8 cellular contexts compared by ENCODE assay signal in the genomic region with DNA sequence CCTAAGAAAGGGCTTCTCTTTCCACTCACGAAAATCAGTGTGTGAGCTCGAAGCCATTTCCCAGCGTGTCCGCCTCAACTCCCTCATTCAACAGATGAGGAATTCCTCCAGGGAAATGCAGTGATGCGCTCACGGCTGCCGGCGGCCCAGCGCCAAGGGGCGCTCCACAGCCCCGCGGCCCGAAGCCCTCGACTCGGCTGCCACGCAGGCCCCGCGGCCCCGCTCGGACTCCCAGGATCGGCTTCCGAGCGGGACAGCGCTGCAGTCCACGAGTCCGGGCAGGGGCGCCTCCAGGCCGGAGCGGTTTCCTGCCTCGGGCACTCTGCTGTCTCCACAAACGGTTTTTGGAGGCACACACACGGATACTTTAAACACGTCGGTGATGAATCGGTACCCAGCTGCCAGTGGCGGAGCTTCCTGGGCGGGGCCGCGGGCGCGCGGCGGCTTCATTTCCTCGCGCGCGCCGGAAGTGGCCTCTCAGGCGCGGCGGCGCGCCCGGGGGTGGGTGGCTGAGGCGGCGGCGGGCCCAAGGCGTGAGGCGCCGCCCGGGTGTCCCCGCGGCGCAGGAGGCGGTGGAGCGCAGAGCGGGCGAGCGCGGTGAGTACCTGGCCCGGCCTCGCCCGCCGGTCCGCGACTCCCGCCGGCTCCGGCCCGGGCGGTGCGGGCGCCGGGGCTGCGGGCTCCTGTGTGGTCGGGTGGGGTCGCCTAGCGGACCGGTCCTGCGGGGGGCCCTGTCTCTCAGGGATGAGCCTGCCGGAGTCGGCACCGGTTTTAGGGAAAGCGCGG. TPM values are rescaled to one million over a fixed set of nuclear protein-coding genes. Genes with fewer than 3 reads are reported as not detected.
DNase-seq lines count a peak whose midpoint lies in the region; ATAC-seq and TF ChIP-seq lines count a peak whose summit lies in the region.

A gene with protein sequence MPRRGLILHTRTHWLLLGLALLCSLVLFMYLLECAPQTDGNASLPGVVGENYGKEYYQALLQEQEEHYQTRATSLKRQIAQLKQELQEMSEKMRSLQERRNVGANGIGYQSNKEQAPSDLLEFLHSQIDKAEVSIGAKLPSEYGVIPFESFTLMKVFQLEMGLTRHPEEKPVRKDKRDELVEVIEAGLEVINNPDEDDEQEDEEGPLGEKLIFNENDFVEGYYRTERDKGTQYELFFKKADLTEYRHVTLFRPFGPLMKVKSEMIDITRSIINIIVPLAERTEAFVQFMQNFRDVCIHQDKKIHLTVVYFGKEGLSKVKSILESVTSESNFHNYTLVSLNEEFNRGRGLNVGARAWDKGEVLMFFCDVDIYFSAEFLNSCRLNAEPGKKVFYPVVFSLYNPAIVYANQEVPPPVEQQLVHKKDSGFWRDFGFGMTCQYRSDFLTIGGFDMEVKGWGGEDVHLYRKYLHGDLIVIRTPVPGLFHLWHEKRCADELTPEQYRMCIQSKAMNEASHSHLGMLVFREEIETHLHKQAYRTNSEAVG (plus strand): TSS at position 475 of the 786 bp plus-strand sequence. CDS start 16,705 bp downstream, outside the sequence.

- no peaks in the 10 kb centered on the region for H3K9me3 Mint-ChIP-seq in activated T-cell treated with anti-CD3 and anti-CD28 coated beads, Interleukin-2, amount 50 U/mL, for 4 hours

- peaks cover 20 to 51% (median 44%) of the 10 kb centered on the region in 4 donors for H3K4me1 ChIP-seq in esophagus muscularis mucosa
- H3K4me1 ChIP-seq in muscle layer of duodenum (ENCODE audit: control insufficient read depth in 1 of 2, insufficient read depth in 2 of 2, low read length in 2 of 2), result peaks cover 0 to 13% of the 10 kb centered on the region in 2 donors

- H3K36me3 Mint-ChIP-seq in activated T-cell treated with anti-CD3 and anti-CD28 coated beads, Interleukin-2, amount 50 U/mL, for 4 hours (ENCODE audit: insufficient read depth), result peaks cover 6% of the 10 kb centered on the region

- 0% methylated on average over 31 of the region's 95 CpGs for WGBS in esophagus muscularis mucosa

- H3K27me3 ChIP-seq in esophagus muscularis mucosa (no peaks in the 10 kb centered on the region), muscle layer of duodenum (ENCODE audit: low read depth, low read length) (no peaks in the 10 kb centered on the region)

- TF ChIP-seq POLR2A in esophagus muscularis mucosa (IDR thresholded peaks at IDR 0.05; ENCODE audit: low read depth), result peak; percentile 50

- ATAC-seq in GM21515 (IDR thresholded peaks at IDR 0.05; ENCODE audit: unreplicated experiment), result peak; percentile 66
- peak; percentile 75 to 78 for ATAC-seq in activated T-cell treated with anti-CD3 and anti-CD28 coated beads, Interleukin-2, amount 50 U/mL, for 4 hours

- intact Hi-C loops in esophagus muscularis mucosa (cut with DNase I), result no loop called here

- no peaks in the 10 kb centered on the region for H3K9me3 ChIP-seq in esophagus muscularis mucosa
- no peaks in the 10 kb centered on the region for H3K9me3 ChIP-seq in muscle layer of duodenum (ENCODE audit: control insufficient read depth in 1 of 2, low read length in 2 of 2)

- H3K4me3 Mint-ChIP-seq in activated T-cell treated with anti-CD3 and anti-CD28 coated beads, Interleukin-2, amount 50 U/mL, for 4 hours, result peak within 1 kb of the TSS; percentile 95

- H3K27ac ChIP-seq in esophagus muscularis mucosa (replicated peaks in 1 of 4) (peak within 1 kb of the TSS; percentile 97 to 99 (median 99)), muscle layer of duodenum (ENCODE audit: low read length) (peak within 1 kb of the TSS; percentile 96)

- no peaks in the 10 kb centered on the region for H3K36me3 ChIP-seq in esophagus muscularis mucosa
- no peaks in the 10 kb centered on the region for H3K36me3 ChIP-seq in muscle layer of duodenum (ENCODE audit: control insufficient read depth in 1 of 2, insufficient read depth in 2 of 2, low read length in 2 of 2)

- no peaks in the 10 kb centered on the region for H3K27me3 Mint-ChIP-seq in activated T-cell treated with anti-CD3 and anti-CD28 coated beads, Interleukin-2, amount 50 U/mL, for 4 hours (ENCODE audit: low read depth)

- no peak for TF ChIP-seq CTCF in esophagus muscularis mucosa (IDR thresholded peaks at IDR 0.05)

- peaks cover 52% of the 10 kb centered on the region for H3K4me1 Mint-ChIP-seq in activated T-cell treated with anti-CD3 and anti-CD28 coated beads, Interleukin-2, amount 50 U/mL, for 4 hours (ENCODE audit: low read depth)

- DNase-seq in DMS 273 (lab: John Stamatoyannopoulos, UW; ENCODE audit: unreplicated experiment) (peak; percentile 94), HuH-7 (ENCODE audit: low spot score) (peak; percentile 73), esophagus muscularis mucosa (ENCODE audit: extremely low spot score) (peak; percentile 95)
- peak; percentile 84 for DNase-seq in activated T-cell treated with anti-CD3 and anti-CD28 coated beads, Interleukin-2, amount 50 U/mL, for 4 hours
- peak; percentile 80 for DNase-seq in stimulated activated CD8-positive, alpha-beta memory T cell treated with anti-CD3 and anti-CD28 coated beads, Interleukin-7, amount 100 ng/mL, for 24 hours (ENCODE audit: low read depth)

- no peak for TF ChIP-seq EP300 in esophagus muscularis mucosa (IDR thresholded peaks at IDR 0.05)

- H3K4me3 ChIP-seq in esophagus muscularis mucosa, result peak within 1 kb of the TSS; percentile 84 to 95 (median 90)
- H3K4me3 ChIP-seq in muscle layer of duodenum (ENCODE audit: low read depth in 1 of 2, low read length in 2 of 2), result peak within 1 kb of the TSS; percentile 85 to 93

TF ChIP-seq in PFSK-1, 5 proteins besides CTCF, POLR2A, EP300 and RAD21:
- TF ChIP-seq FOXP2 (optimal IDR thresholded peaks at IDR 0.05; ENCODE audit: borderline replicate concordance, extremely low read depth, extremely low read length, insufficient read depth), result no peak
- peak; percentile 63 for TF ChIP-seq POLR2AphosphoS5 (IDR thresholded peaks at IDR 0.05; ENCODE audit: low read depth, low read length)
- TF ChIP-seq SIN3A (IDR thresholded peaks at IDR 0.05; ENCODE audit: borderline replicate concordance, insufficient read depth, low read length), result no peak
- no peak for TF ChIP-seq TAF1 (IDR thresholded peaks at IDR 0.05; ENCODE audit: borderline replicate concordance, insufficient read depth, low read length)
- TF ChIP-seq, protein P1, sequence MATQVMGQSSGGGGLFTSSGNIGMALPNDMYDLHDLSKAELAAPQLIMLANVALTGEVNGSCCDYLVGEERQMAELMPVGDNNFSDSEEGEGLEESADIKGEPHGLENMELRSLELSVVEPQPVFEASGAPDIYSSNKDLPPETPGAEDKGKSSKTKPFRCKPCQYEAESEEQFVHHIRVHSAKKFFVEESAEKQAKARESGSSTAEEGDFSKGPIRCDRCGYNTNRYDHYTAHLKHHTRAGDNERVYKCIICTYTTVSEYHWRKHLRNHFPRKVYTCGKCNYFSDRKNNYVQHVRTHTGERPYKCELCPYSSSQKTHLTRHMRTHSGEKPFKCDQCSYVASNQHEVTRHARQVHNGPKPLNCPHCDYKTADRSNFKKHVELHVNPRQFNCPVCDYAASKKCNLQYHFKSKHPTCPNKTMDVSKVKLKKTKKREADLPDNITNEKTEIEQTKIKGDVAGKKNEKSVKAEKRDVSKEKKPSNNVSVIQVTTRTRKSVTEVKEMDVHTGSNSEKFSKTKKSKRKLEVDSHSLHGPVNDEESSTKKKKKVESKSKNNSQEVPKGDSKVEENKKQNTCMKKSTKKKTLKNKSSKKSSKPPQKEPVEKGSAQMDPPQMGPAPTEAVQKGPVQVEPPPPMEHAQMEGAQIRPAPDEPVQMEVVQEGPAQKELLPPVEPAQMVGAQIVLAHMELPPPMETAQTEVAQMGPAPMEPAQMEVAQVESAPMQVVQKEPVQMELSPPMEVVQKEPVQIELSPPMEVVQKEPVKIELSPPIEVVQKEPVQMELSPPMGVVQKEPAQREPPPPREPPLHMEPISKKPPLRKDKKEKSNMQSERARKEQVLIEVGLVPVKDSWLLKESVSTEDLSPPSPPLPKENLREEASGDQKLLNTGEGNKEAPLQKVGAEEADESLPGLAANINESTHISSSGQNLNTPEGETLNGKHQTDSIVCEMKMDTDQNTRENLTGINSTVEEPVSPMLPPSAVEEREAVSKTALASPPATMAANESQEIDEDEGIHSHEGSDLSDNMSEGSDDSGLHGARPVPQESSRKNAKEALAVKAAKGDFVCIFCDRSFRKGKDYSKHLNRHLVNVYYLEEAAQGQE (IDR thresholded peaks at IDR 0.05; ENCODE audit: insufficient read depth in 1 of 2, low read depth in 2 of 2, low read length in 2 of 2), result peak in 1 of 2 experiments; percentile 12; a peak in 1 of 4 replicates

RNA-seq across cellular contexts. Expression of the gene that starts here (rescaled TPM):
- 7.2 TPM for polyA plus RNA-seq in PFSK-1 (2012; ENCODE audit: insufficient read length, low read depth)
- total RNA-seq in activated T-cell treated with anti-CD3 and anti-CD28 coated beads, Interleukin-2, amount 50 U/mL, for 4 hours, result 10 to 100 TPM; 14.7 to 19.5 (median 15.5) TPM
- 10 to 100 TPM; 25.6 to 39.5 (median 33.9) TPM for total RNA-seq in esophagus muscularis mucosa

Comparison
In these comparisons a context has a peak if more than half of its experiments do, and no peak if none do; other contexts are left out.
1. Peak in every context shown above with its lines: DNase-seq, ATAC-seq, H3K4me3 ChIP-seq and H3K27ac ChIP-seq.